1 cellular context compared by ENCODE assay signal in the genomic region with DNA sequence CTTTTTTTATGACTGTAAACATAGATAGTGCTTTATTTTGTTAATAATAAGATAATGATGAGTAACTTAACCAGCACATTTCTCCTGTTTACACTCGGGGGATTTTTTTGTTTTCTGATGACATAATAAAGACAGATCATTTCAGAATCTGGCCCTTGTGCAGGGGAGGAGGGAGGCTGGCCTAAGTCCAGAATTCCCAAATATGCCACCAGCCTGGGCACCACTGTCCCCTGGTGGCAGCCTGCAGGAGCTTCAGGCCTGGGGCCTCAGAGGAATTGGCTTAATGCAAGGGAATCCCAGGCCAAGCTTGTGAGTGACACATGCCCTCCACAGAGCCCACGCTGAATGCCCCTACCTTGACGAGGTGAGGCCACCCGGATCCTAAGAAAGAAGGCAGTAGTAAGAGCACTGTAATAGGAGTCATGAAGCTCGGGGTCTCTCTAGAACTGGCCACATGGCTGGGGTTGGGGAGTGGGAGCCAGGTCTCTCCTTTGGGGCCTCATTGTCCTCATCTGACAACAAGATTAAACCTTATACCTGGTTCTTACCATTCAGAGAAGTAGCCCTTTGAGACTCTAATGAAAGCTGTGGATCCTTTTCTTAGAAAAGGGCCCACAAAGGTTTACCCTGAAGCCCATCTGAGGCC.
TF ChIP-seq lines count a peak whose summit lies in the region.

No MANE protein-coding gene starts in this region.

TF ChIP-seq in HCT116, 20 proteins besides CTCF, POLR2A, EP300 and RAD21:
- TF ChIP-seq, protein P1, sequence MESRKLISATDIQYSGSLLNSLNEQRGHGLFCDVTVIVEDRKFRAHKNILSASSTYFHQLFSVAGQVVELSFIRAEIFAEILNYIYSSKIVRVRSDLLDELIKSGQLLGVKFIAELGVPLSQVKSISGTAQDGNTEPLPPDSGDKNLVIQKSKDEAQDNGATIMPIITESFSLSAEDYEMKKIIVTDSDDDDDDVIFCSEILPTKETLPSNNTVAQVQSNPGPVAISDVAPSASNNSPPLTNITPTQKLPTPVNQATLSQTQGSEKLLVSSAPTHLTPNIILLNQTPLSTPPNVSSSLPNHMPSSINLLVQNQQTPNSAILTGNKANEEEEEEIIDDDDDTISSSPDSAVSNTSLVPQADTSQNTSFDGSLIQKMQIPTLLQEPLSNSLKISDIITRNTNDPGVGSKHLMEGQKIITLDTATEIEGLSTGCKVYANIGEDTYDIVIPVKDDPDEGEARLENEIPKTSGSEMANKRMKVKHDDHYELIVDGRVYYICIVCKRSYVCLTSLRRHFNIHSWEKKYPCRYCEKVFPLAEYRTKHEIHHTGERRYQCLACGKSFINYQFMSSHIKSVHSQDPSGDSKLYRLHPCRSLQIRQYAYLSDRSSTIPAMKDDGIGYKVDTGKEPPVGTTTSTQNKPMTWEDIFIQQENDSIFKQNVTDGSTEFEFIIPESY (IDR thresholded peaks at IDR 0.05; ENCODE audit: extremely low read depth, insufficient replicate concordance, low read length): no peak
- TF ChIP-seq POLR2AphosphoS5 (IDR thresholded peaks at IDR 0.05; ENCODE audit: low read depth, low read length) (peak; percentile 66; the same call in 1 of the 2 replicates), SIN3A (IDR thresholded peaks at IDR 0.05; ENCODE audit: low read depth) (no peak)
